ENCODE assay signal across 2 cellular contexts in genomic region chr2:149099298-149099697, GRCh38.
TF ChIP-seq lines count a peak whose summit lies in the region.

No MANE protein-coding gene starts in this region.

TF ChIP-seq in SK-N-SH treated with all-trans-retinoic acid at 6 μM for 48 hours, 23 proteins besides CTCF, POLR2A, EP300 and RAD21:
- TF ChIP-seq TSHZ2 (CRISPR knock-in tag; IDR thresholded peaks at IDR 0.05) (no peak), ZNF8 (CRISPR knock-in tag; IDR thresholded peaks at IDR 0.05) (no peak), CREB5 (CRISPR knock-in tag; IDR thresholded peaks at IDR 0.05; ENCODE audit: low read depth) (no peak), ZNF565 (CRISPR knock-in tag; conservative IDR thresholded peaks at IDR 0.05; ENCODE audit: low read depth) (no peak), TCF4 (CRISPR knock-in tag; IDR thresholded peaks at IDR 0.05; ENCODE audit: borderline replicate concordance) (no peak), CSDC2 (CRISPR knock-in tag; IDR thresholded peaks at IDR 0.05) (no peak), POU6F1 (CRISPR knock-in tag; IDR thresholded peaks at IDR 0.05; ENCODE audit: borderline replicate concordance, low read depth) (no peak), ARNTL (CRISPR knock-in tag; IDR thresholded peaks at IDR 0.05; ENCODE audit: borderline replicate concordance, low read depth) (no peak), BACH2 (CRISPR knock-in tag; IDR thresholded peaks at IDR 0.05; ENCODE audit: borderline replicate concordance) (no peak), ESRRG (CRISPR knock-in tag; IDR thresholded peaks at IDR 0.05) (no peak)

TF ChIP-seq in SK-N-SH, 30 proteins besides CTCF, POLR2A, EP300 and RAD21 (continued from another document):
- TF ChIP-seq IRF3 (IDR thresholded peaks at IDR 0.05; ENCODE audit: low read depth, low read length) (no peak), REST (IDR thresholded peaks at IDR 0.05; ENCODE audit: low read depth, low read length) (no peak), CHD2 (IDR thresholded peaks at IDR 0.05; ENCODE audit: low read length, partially characterized antibody) (no peak), FOXM1 (IDR thresholded peaks at IDR 0.05; ENCODE audit: low read depth) (no peak), RXRA (IDR thresholded peaks at IDR 0.05; ENCODE audit: borderline replicate concordance, low read depth) (no peak), RFX5 (IDR thresholded peaks at IDR 0.05; ENCODE audit: low read length) (no peak), MEF2A (IDR thresholded peaks at IDR 0.05; ENCODE audit: borderline replicate concordance, low read depth) (no peak), NRF1 (IDR thresholded peaks at IDR 0.05; ENCODE audit: low read depth, low read length) (no peak), FOXJ3 (CRISPR knock-in tag; IDR thresholded peaks at IDR 0.05) (no peak)
